1 cellular context compared by ENCODE assay signal in the genomic region with DNA sequence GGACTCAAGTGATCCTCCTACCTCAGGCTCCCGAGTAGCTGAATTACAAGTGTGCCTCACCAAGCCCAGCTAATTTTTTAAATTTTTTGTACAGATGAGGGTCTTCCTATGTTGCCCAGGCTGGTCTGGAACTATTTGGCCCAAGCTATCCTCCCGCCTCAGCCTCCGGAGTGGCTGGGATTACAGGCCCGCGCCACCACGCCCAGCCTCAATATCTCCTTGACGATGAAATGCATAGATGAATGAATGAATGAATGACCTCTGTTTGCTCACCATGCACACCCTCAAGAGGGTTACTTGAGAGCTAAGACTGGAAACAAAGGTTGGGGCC.
TF ChIP-seq lines count a peak whose summit lies in the region.

No MANE protein-coding gene starts in this region.

TF ChIP-seq in IMR-90, 13 proteins besides CTCF, POLR2A, EP300 and RAD21:
- TF ChIP-seq MAZ (IDR thresholded peaks at IDR 0.05; ENCODE audit: borderline replicate concordance, low read depth, low read length) (no peak), CHD1 (IDR thresholded peaks at IDR 0.05; ENCODE audit: low read depth, low read length) (no peak), FOS (IDR thresholded peaks at IDR 0.05; ENCODE audit: low read depth, low read length) (no peak), RFX5 (IDR thresholded peaks at IDR 0.05; ENCODE audit: low read depth, low read length) (no peak), MAFK (IDR thresholded peaks at IDR 0.05; ENCODE audit: low read depth, low read length) (no peak), RCOR1 (IDR thresholded peaks at IDR 0.05; ENCODE audit: insufficient replicate concordance, low read length) (no peak), BHLHE40 (IDR thresholded peaks at IDR 0.05; ENCODE audit: low read depth, low read length) (no peak), CEBPB (IDR thresholded peaks at IDR 0.05; ENCODE audit: low read depth, low read length) (no peak), NFE2L2 (IDR thresholded peaks at IDR 0.05; ENCODE audit: low read depth, low read length) (no peak)
- TF ChIP-seq, protein P1, sequence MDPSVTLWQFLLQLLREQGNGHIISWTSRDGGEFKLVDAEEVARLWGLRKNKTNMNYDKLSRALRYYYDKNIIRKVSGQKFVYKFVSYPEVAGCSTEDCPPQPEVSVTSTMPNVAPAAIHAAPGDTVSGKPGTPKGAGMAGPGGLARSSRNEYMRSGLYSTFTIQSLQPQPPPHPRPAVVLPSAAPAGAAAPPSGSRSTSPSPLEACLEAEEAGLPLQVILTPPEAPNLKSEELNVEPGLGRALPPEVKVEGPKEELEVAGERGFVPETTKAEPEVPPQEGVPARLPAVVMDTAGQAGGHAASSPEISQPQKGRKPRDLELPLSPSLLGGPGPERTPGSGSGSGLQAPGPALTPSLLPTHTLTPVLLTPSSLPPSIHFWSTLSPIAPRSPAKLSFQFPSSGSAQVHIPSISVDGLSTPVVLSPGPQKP (IDR thresholded peaks at IDR 0.05; ENCODE audit: borderline replicate concordance, low read depth, low read length): no peak
- TF ChIP-seq, protein P2, sequence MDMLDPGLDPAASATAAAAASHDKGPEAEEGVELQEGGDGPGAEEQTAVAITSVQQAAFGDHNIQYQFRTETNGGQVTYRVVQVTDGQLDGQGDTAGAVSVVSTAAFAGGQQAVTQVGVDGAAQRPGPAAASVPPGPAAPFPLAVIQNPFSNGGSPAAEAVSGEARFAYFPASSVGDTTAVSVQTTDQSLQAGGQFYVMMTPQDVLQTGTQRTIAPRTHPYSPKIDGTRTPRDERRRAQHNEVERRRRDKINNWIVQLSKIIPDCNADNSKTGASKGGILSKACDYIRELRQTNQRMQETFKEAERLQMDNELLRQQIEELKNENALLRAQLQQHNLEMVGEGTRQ (IDR thresholded peaks at IDR 0.05; ENCODE audit: low read depth, low read length): no peak
